In genomic region chr17:50165066-50165465, GRCh38 we compare ENCODE assay signal across 22 cellular contexts. TPM values are rescaled to one million over a fixed set of nuclear protein-coding genes. Genes with fewer than 3 reads are reported as not detected.
DNase-seq lines count a peak whose midpoint lies in the region; ATAC-seq and TF ChIP-seq lines count a peak whose summit lies in the region.
"Had no signal": no experiment of that assay in that cellular context is flagged by ENCODE, and none has a peak within 500 bp of the region (broad histone marks: within the 10 kb centered on the region; RNA-seq: fewer than 3 reads in every experiment).

No MANE protein-coding gene starts in this region.

- H3K23ac ChIP-seq in neuronal stem cell (ENCODE audit: low read depth, low read length, poor library complexity) = no peak overlapping the region

- DNase-seq in cardiac muscle cell (ENCODE audit: low read depth in 1 of 2, low spot score in 1 of 2) = no peak
- DNase-seq in cardiac septum (ENCODE audit: low spot score) = no peak
- peak; percentile 34 for DNase-seq in left ventricle myocardium superior
- DNase-seq in neuronal stem cell (ENCODE audit: low spot score) = no peak
- no peak for DNase-seq in tibial artery
- no peak for DNase-seq in GM20000 (ENCODE audit: low spot score)
- DNase-seq in NK-92 (lab: John Stamatoyannopoulos, UW; ENCODE audit: unreplicated experiment) = no peak
- no peak for DNase-seq in dorsolateral prefrontal cortex
- DNase-seq: activated CD8-positive, alpha-beta T cell treated with anti-CD3 and anti-CD28 coated beads, Interleukin-2, amount 10 ng/mL, durations not matched to agents 7 days and 5 days; CD4-positive, CD25-positive, alpha-beta regulatory T cell; DMS153; effector CD4-positive, alpha-beta T cell; GF-D8; H7; NCI-H1417; NCI-H524 treated with DMSO at 0.1 percent for 48 hours; SIG-M5; stimulated activated CD4-positive, alpha-beta T cell treated with anti-CD3 and anti-CD28 coated beads, Interleukin-12 subunit alpha, Interleukin-12 subunit beta, amount 100 ng/mL, for 4 hours; T-helper 17 cell had no signal

- TF ChIP-seq CTCF in cardiac muscle cell (IDR thresholded peaks at IDR 0.05; ENCODE audit: low read depth, low read length) = no peak
- TF ChIP-seq CTCF in tibial artery (IDR thresholded peaks at IDR 0.05) = no peak
- no peak for TF ChIP-seq CTCF in GM20000 (IDR thresholded peaks at IDR 0.05; ENCODE audit: extremely low read depth, missing control alignments)
- no peak for TF ChIP-seq CTCF in dorsolateral prefrontal cortex (IDR thresholded peaks at IDR 0.05 in 54 of 56, conservative IDR thresholded peaks at IDR 0.05 in 2 of 56; ENCODE audit: low read depth in 1 of 56, partially characterized antibody in 56 of 56)

- H4K8ac ChIP-seq in neuronal stem cell (ENCODE audit: low read depth, low read length) = no peak overlapping the region

- no peak overlapping the region for H4K91ac ChIP-seq in neuronal stem cell (ENCODE audit: low read depth, low read length, poor library complexity)

- H2BK15ac ChIP-seq in neuronal stem cell (ENCODE audit: low read length) = peak overlapping the region; percentile 41

- no peak overlapping the region for H3K18ac ChIP-seq in neuronal stem cell (ENCODE audit: low read length)

- WGBS in neuronal stem cell (ENCODE audit: extremely low coverage in 2 of 2, insufficient read length in 2 of 2, insufficient replicate concordance in 1 of 2), 2 donors = no CpG with 5 or more reads among the region's 9 CpGs

- H2AK5ac ChIP-seq in neuronal stem cell (ENCODE audit: low read depth, low read length) = peak overlapping the region; percentile 15

- H3K9me3 ChIP-seq in cardiac muscle cell (ENCODE audit: low read depth) (no peaks in the 10 kb centered on the region), neuronal stem cell (replicated peaks in 1 of 2; ENCODE audit: control insufficient read depth in 2 of 2, insufficient read depth in 1 of 2, low read depth in 1 of 2, low read length in 2 of 2) (no peaks in the 10 kb centered on the region), tibial artery (no peaks in the 10 kb centered on the region)
- H3K9me3 ChIP-seq: left lung had no signal

- no peak overlapping the region for H2BK120ac ChIP-seq in neuronal stem cell (ENCODE audit: low read depth, low read length)

- H3K4me1 ChIP-seq in cardiac muscle cell (ENCODE audit: low read depth) (peaks cover 32% of the 10 kb centered on the region), neuronal stem cell (ENCODE audit: control insufficient read depth in 2 of 2, insufficient read depth in 1 of 2, low read depth in 1 of 2, low read length in 2 of 2) (peaks cover 9 to 11% of the 10 kb centered on the region in 2 donors), tibial artery (peaks cover 0 to 73% (median 52%) of the 10 kb centered on the region in 4 donors)

- intact Hi-C loops in cardiac septum (cut with DNase I) = loop anchor here (2.0 kb wide), 1 partner anchor 14 kb away; the partner anchor contains the start of gene PPP1R9B
- intact Hi-C loops in left ventricle myocardium superior (cut with micrococcal nuclease) = loop anchor here (10.0 kb wide), 1 partner anchor 60 kb away; no protein-coding TSS in a partner anchor
- intact Hi-C loops in tibial artery (cut with DNase I; ENCODE audit: low total_unique reads) = loop anchor here (10.0 kb wide), 1 partner anchor 50 kb away; no protein-coding TSS in a partner anchor
- intact Hi-C loops in dorsolateral prefrontal cortex (cut with DNase I) = loop anchor here in 1 of 2 donors (10.0 kb wide), 1 partner anchor 140 kb away; no protein-coding TSS in a partner anchor

- no peak overlapping the region for H2BK5ac ChIP-seq in neuronal stem cell (ENCODE audit: low read length)

- no peaks in the 10 kb centered on the region for H3K79me1 ChIP-seq in neuronal stem cell (ENCODE audit: low read depth, low read length)

- H3K27ac ChIP-seq in cardiac muscle cell = peak overlapping the region; percentile 81
- no peak overlapping the region for H3K27ac ChIP-seq in neuronal stem cell (replicated peaks; ENCODE audit: low read length)
- peak overlapping the region; percentile 98 to 99 for H3K27ac ChIP-seq in tibial artery
- H3K27ac ChIP-seq in dorsolateral prefrontal cortex = no peak overlapping the region
- H3K27ac ChIP-seq: left lung had no signal

- no peak overlapping the region for H2BK12ac ChIP-seq in neuronal stem cell (ENCODE audit: low read length)

- no peak overlapping the region for H3K4ac ChIP-seq in neuronal stem cell (ENCODE audit: low read length)

- no peak overlapping the region for H3K4me2 ChIP-seq in neuronal stem cell (ENCODE audit: insufficient read depth, low read length, poor library complexity, severe bottlenecking)

- H3K27me3 ChIP-seq in cardiac muscle cell (no peaks in the 10 kb centered on the region), neuronal stem cell (ENCODE audit: control insufficient read depth in 3 of 3, insufficient read depth in 3 of 3, low read depth in 1 of 3, low read length in 3 of 3) (peaks cover 0 to 6% (median 0%) of the 10 kb centered on the region in 3 experiments), tibial artery (no peaks in the 10 kb centered on the region), dorsolateral prefrontal cortex (no peaks in the 10 kb centered on the region)

- H3K14ac ChIP-seq in neuronal stem cell (ENCODE audit: low read length) = no peak overlapping the region

- H3K9ac ChIP-seq in neuronal stem cell (ENCODE audit: low read depth, low read length, poor library complexity) = no peak overlapping the region

- no peak overlapping the region for H2AFZ ChIP-seq in neuronal stem cell (ENCODE audit: low read length)

- no peaks in the 10 kb centered on the region for H3K36me3 ChIP-seq in cardiac muscle cell
- no peaks in the 10 kb centered on the region for H3K36me3 ChIP-seq in neuronal stem cell (replicated peaks in 1 of 2; ENCODE audit: control insufficient read depth in 2 of 2, insufficient read depth in 2 of 2, low read length in 2 of 2)
- H3K36me3 ChIP-seq in tibial artery = peaks cover 0 to 4% (median 4%) of the 10 kb centered on the region in 3 donors
- H3K36me3 ChIP-seq: left lung had no signal

- no peak for ATAC-seq in left ventricle myocardium superior
- ATAC-seq: activated CD8-positive, alpha-beta T cell treated with anti-CD3 and anti-CD28 coated beads, Interleukin-2, amount 10 ng/mL, durations not matched to agents 7 days and 5 days; esophagus mucosa; left lung; T-helper 17 cell had no signal

- H3K4me3 ChIP-seq in cardiac muscle cell (no peak overlapping the region), neuronal stem cell (ENCODE audit: low read length in 2 of 2) (no peak overlapping the region), tibial artery (peak overlapping the region in 1 of 2 donors; percentile 60), dorsolateral prefrontal cortex (no peak overlapping the region)
- H3K4me3 ChIP-seq: left lung had no signal

RNA-seq across cellular contexts. Expression of gene SGCA, which starts 0.7 kb away (rescaled TPM):
- total RNA-seq in cardiac muscle cell (57.5 and 63.3 TPM in 2 replicates), cardiac septum (159 TPM), left ventricle myocardium superior (155 TPM), dorsolateral prefrontal cortex (1 to 10 TPM in 57 of 120 experiments, under 1 TPM in 26, not detected in 37; 0.37 to 7.6 (median 1.3) TPM)
- 69.9 and 90.6 TPM in 2 replicates for polyA plus RNA-seq in cardiac muscle cell
- 0.57 TPM for polyA plus RNA-seq in neuronal stem cell (2013, experiment 1 of 2)
- 0.35 TPM for polyA plus RNA-seq in neuronal stem cell (2013, experiment 2 of 2)
- total RNA-seq: activated CD8-positive, alpha-beta T cell treated with anti-CD3 and anti-CD28 coated beads, Interleukin-2, amount 10 ng/mL, durations not matched to agents 7 days and 5 days; CD4-positive, CD25-positive, alpha-beta regulatory T cell; glomerular endothelial cell; T-helper 17 cell had no signal
- polyA plus RNA-seq: CD4-positive, CD25-positive, alpha-beta regulatory T cell had no signal

RNA-seq across cellular contexts. Expression of gene PPP1R9B, which starts 14.6 kb away (rescaled TPM):
- total RNA-seq in cardiac muscle cell (45.6 and 59.4 TPM in 2 replicates), cardiac septum (46.1 TPM), left ventricle myocardium superior (37.6 TPM), dorsolateral prefrontal cortex (100 to 1,000 TPM in 118 of 120 experiments, 10 to 100 TPM in 2; 74.6 to 225 (median 160) TPM)
- polyA plus RNA-seq in cardiac muscle cell = 6.0 and 6.2 TPM in 2 replicates
- 19.8 TPM for polyA plus RNA-seq in neuronal stem cell (2013, experiment 1 of 2)
- 19.4 TPM for polyA plus RNA-seq in neuronal stem cell (2013, experiment 2 of 2)

RNA-seq across cellular contexts. Expression of gene SAMD14, which starts 35.1 kb away (rescaled TPM):
- 1.2 and 2.8 TPM in 2 replicates for total RNA-seq in cardiac muscle cell
- 2.0 and 2.5 TPM in 2 replicates for polyA plus RNA-seq in cardiac muscle cell
- 4.4 TPM for total RNA-seq in cardiac septum
- total RNA-seq in left ventricle myocardium superior = 1.2 TPM
- polyA plus RNA-seq in neuronal stem cell (2013, experiment 1 of 2) = 31.6 TPM
- polyA plus RNA-seq in neuronal stem cell (2013, experiment 2 of 2) = 33.4 TPM
- total RNA-seq in dorsolateral prefrontal cortex = 100 to 1,000 TPM in 2 of 120 experiments, 10 to 100 TPM in 118; 17.9 to 122 (median 58.2) TPM

RNA-seq across cellular contexts. Expression of gene COL1A1, which starts 36.4 kb away (rescaled TPM):
- total RNA-seq in cardiac muscle cell (80.6 and 127 TPM in 2 replicates), cardiac septum (142 TPM), left ventricle myocardium superior (26.8 TPM), dorsolateral prefrontal cortex (10 to 100 TPM in 16 of 120 experiments, 1 to 10 TPM in 95, under 1 TPM in 9; 0.25 to 23.1 (median 3.3) TPM)
- 212 and 261 TPM in 2 replicates for polyA plus RNA-seq in cardiac muscle cell
- polyA plus RNA-seq in neuronal stem cell (2013, experiment 1 of 2) = 17.9 TPM
- polyA plus RNA-seq in neuronal stem cell (2013, experiment 2 of 2) = 18.4 TPM
- polyA plus RNA-seq: CD4-positive, CD25-positive, alpha-beta regulatory T cell had no signal

Comparison
In these comparisons a context has a peak if more than half of its experiments do, and no peak if none do; other contexts are left out.
1. H3K27ac ChIP-seq: peak in cardiac muscle cell (single experiment) and tibial artery (2 of 2); none in neuronal stem cell (single experiment) and dorsolateral prefrontal cortex (0 of 59).